Comparison of ENCODE assay signal across 28 cellular contexts in genomic region chr5:33433303-33434255, GRCh38. TPM values are rescaled to one million over a fixed set of nuclear protein-coding genes. Genes with fewer than 3 reads are reported as not detected.
A peak's percentile ranks its signal among the peaks of the same experiment; 100 is the strongest.
DNase-seq lines count a peak whose midpoint lies in the region; ATAC-seq and TF ChIP-seq lines count a peak whose summit lies in the region.
"Had no signal": no experiment of that assay in that cellular context is flagged by ENCODE, and none has a peak within 500 bp of the region (broad histone marks: within the 10 kb centered on the region; RNA-seq: fewer than 3 reads in every experiment).

No MANE protein-coding gene starts in this region.

- H3K4me1 ChIP-seq in IMR-90 (ENCODE audit: control insufficient read depth, insufficient read depth, low read length) = peaks cover 2% of the 10 kb centered on the region; the same call in 1 of the 2 replicates
- H3K4me1 ChIP-seq in SJCRH30 = no peaks in the 10 kb centered on the region
- H3K4me1 ChIP-seq: Peyer's patch had no signal

- no peaks in the 10 kb centered on the region for H3K27me3 ChIP-seq in IMR-90 (ENCODE audit: control insufficient read depth, insufficient read depth, low read length)
- H3K27me3 ChIP-seq in SJCRH30 = no peaks in the 10 kb centered on the region
- H3K27me3 ChIP-seq: Peyer's patch had no signal

- no peak overlapping the region for H4K5ac ChIP-seq in IMR-90 (ENCODE audit: low read depth, low read length)

- H3K56ac ChIP-seq in IMR-90 (ENCODE audit: extremely low read depth, insufficient read depth, low read length) = no peak overlapping the region

- DNase-seq in IMR-90 (peak; percentile 68), cardiac fibroblast (ENCODE audit: low read depth in 2 of 2) (peak; percentile 27 to 44), left lobe of liver (ENCODE audit: low spot score) (no peak), smooth muscle cell of the brain vasculature (ENCODE audit: low read depth, low spot score) (peak; percentile 76), NCI-H2196 treated with DMSO at 0.1 percent for 48 hours (lab: John Stamatoyannopoulos, UW; ENCODE audit: unreplicated experiment) (no peak), SJCRH30 (no peak), NCI-H1694 treated with DMSO at 0.1 percent for 48 hours (lab: John Stamatoyannopoulos, UW) (no peak)
- DNase-seq: activated CD4-positive, alpha-beta T cell treated with anti-CD3 and anti-CD28 coated beads, Interleukin-2, amount 10 ng/mL, durations not matched to agents 7 days and 5 days; CD8-positive, alpha-beta memory T cell; DMS153; endodermal cell; GF-D8; heart right ventricle; left ventricle myocardium inferior; NCI-H1092 treated with DMSO at 0.1 percent for 48 hours; NCI-H2081 treated with DMSO at 0.1 percent for 48 hours; NCI-H510A; posterior cingulate gyrus; stimulated activated CD4-positive, alpha-beta T cell treated with anti-CD3 and anti-CD28 coated beads, Interleukin-4, amount 100 ng/mL, for 1 hour; stimulated activated naive CD4-positive, alpha-beta T cell treated with Interleukin-2 at 50 U/mL for 16 hours; T-helper 2 cell; trophoblast cell; WERI-Rb-1 had no signal

- H3K9me1 ChIP-seq in IMR-90 (ENCODE audit: insufficient read depth, low read length) = no peaks in the 10 kb centered on the region

- CTCF ChIA-PET in IMR-90 (lab: Yijun Ruan, JAX) = interaction anchor here (2.1 kb wide), 1 partner anchor 536 kb away, joined by 9 read pairs; no protein-coding TSS in a partner anchor

- H3K27ac ChIP-seq in IMR-90 (ENCODE audit: insufficient read depth, low read length) (no peak overlapping the region), SJCRH30 (no peak overlapping the region)
- H3K27ac ChIP-seq: heart right ventricle, left ventricle myocardium inferior, SK-N-MC, skin epidermis, WERI-Rb-1 had no signal

- H2AK9ac ChIP-seq in IMR-90 (replicated peaks; ENCODE audit: low read depth, low read length, poor library complexity) = no peak overlapping the region

- in situ Hi-C loops in IMR-90 (cut with MboI; ENCODE audit: low sequenced_read_pairs) = loop anchor here (25.0 kb wide), 1 partner anchor 1029 kb away; no protein-coding TSS in a partner anchor

- no TSS peak for BruUV-seq in IMR-90 (replicated peaks; lab: Mats Ljungman, UMichigan)

- ATAC-seq in IMR-90 (ENCODE audit: low read depth) (peak; percentile 27; the same call in 1 of the 2 replicates), left lobe of liver (peak; percentile 68), GM21367 (IDR thresholded peaks at IDR 0.05; ENCODE audit: unreplicated experiment) (no peak)
- ATAC-seq: activated T-helper 17 cell treated with anti-CD3 and anti-CD28 coated beads, Interleukin-2, amount 50 U/mL, for 72 hours; heart right ventricle had no signal

- no peak overlapping the region for H2AFZ ChIP-seq in IMR-90 (replicated peaks; ENCODE audit: low read length, poor library complexity)

- H3K18ac ChIP-seq in IMR-90 (ENCODE audit: low read depth, low read length) = no peak overlapping the region

- intact Hi-C loops in IMR-90 (cut with micrococcal nuclease) = no loop called here

- no peak overlapping the region for H2BK120ac ChIP-seq in IMR-90 (ENCODE audit: low read depth, low read length)

- H3K4me3 ChIP-seq in IMR-90 (ENCODE audit: insufficient read depth, low read depth, low read length) (no peak overlapping the region), cardiac fibroblast (replicated peaks in 1 of 2; ENCODE audit: low read depth in 2 of 2, low read length in 2 of 2) (no peak overlapping the region), SJCRH30 (no peak overlapping the region)
- H3K4me3 ChIP-seq: heart right ventricle, left ventricle myocardium inferior, Peyer's patch, SK-N-MC, skin epidermis had no signal

- H3K23ac ChIP-seq in IMR-90 (ENCODE audit: low read depth, low read length) = no peak overlapping the region

- H3K36me3 ChIP-seq in IMR-90 (ENCODE audit: control insufficient read depth, insufficient read depth, low read length) (no peaks in the 10 kb centered on the region), SJCRH30 (no peaks in the 10 kb centered on the region)
- H3K36me3 ChIP-seq: heart right ventricle, left ventricle myocardium inferior, Peyer's patch, WERI-Rb-1 had no signal

- WGBS in IMR-90 (ENCODE audit: extremely low coverage in 2 of 2, insufficient read length in 1 of 2), 2 experiments = no CpG with 5 or more reads among the region's 4 CpGs

- peaks cover 0 to 5% of the 10 kb centered on the region in 2 experiments; a peak in 2 of 4 replicates for H3K79me1 ChIP-seq in IMR-90 (ENCODE audit: low read depth in 1 of 2, low read length in 2 of 2)

- no peak overlapping the region for H4K8ac ChIP-seq in IMR-90 (ENCODE audit: low read depth in 2 of 2, low read length in 2 of 2)

- no peak overlapping the region for H2BK15ac ChIP-seq in IMR-90 (ENCODE audit: low read depth, low read length)

- TF ChIP-seq POLR2A in IMR-90 (IDR thresholded peaks at IDR 0.05; ENCODE audit: low read depth, low read length) = no peak

- no peak overlapping the region for H3K14ac ChIP-seq in IMR-90 (replicated peaks; ENCODE audit: low read depth, low read length)

- TF ChIP-seq CTCF in IMR-90 (conservative IDR thresholded peaks at IDR 0.05; ENCODE audit: low read depth, low read length) (no peak), cardiac fibroblast (IDR thresholded peaks at IDR 0.05; ENCODE audit: low read depth, low read length) (no peak)

- no peak overlapping the region for H2BK20ac ChIP-seq in IMR-90 (ENCODE audit: low read depth, low read length)

- no peak overlapping the region for H3K9ac ChIP-seq in IMR-90 (ENCODE audit: low read depth, low read length)

- H2AK5ac ChIP-seq in IMR-90 (ENCODE audit: low read depth, low read length) = no peak overlapping the region

- H4K91ac ChIP-seq in IMR-90 (ENCODE audit: insufficient read depth, low read depth, low read length) = no peak overlapping the region

- H3K4ac ChIP-seq in IMR-90 (ENCODE audit: low read depth, low read length) = no peak overlapping the region

- H4K20me1 ChIP-seq in IMR-90 (ENCODE audit: insufficient read depth, low read length) = no peaks in the 10 kb centered on the region

- no peak overlapping the region for H2BK5ac ChIP-seq in IMR-90 (ENCODE audit: low read depth, low read length, poor library complexity, severe bottlenecking)

- TF ChIP-seq RAD21 in IMR-90 (IDR thresholded peaks at IDR 0.05; ENCODE audit: low read length) = no peak

- dilution Hi-C loops in IMR-90 (cut with HindIII; ENCODE audit: low sequenced_read_pairs, unreplicated experiment) = no loop called here

- H3K9me3 ChIP-seq in IMR-90 (ENCODE audit: control insufficient read depth, insufficient read depth, low read length) (no peaks in the 10 kb centered on the region), SJCRH30 (replicated peaks) (no peaks in the 10 kb centered on the region)
- H3K9me3 ChIP-seq: Peyer's patch had no signal

- POLR2A ChIA-PET in IMR-90 (lab: Charles Lee; ENCODE audit: unreplicated experiment) = no interaction called here

- H3K4me2 ChIP-seq in IMR-90 (ENCODE audit: low read depth, low read length) = no peak overlapping the region

TF ChIP-seq in IMR-90, 13 proteins besides CTCF, POLR2A, EP300 and RAD21:
- TF ChIP-seq CEBPB (IDR thresholded peaks at IDR 0.05; ENCODE audit: low read depth, low read length) (peak; percentile 48; the same call in 1 of the 2 replicates), MAFK (IDR thresholded peaks at IDR 0.05; ENCODE audit: low read depth, low read length) (no peak), RCOR1 (IDR thresholded peaks at IDR 0.05; ENCODE audit: insufficient replicate concordance, low read length) (no peak)

RNA-seq across cellular contexts. Expression of gene TARS1, which starts 7.2 kb away (rescaled TPM):
- total RNA-seq in IMR-90 (2012; rRNA removed) (175 and 219 TPM in 2 replicates), left lobe of liver (51.9 TPM)
- 68.4 and 90.8 TPM in 2 replicates for polyA plus RNA-seq in IMR-90 (2012; rRNA removed)
- polyA plus RNA-seq in IMR-90 (2012; cell fraction: cytosol; rRNA removed) = 16.3 and 29.2 TPM in 2 replicates
- polyA plus RNA-seq in IMR-90 (2012; cell fraction: nucleus; rRNA removed; ENCODE audit: low replicate concordance) = 8.5 and 62.4 TPM in 2 replicates
- 303 and 347 TPM in 2 replicates for total RNA-seq in SJCRH30 (2014; rRNA removed; shearing (Covaris generic))

Comparison
In these comparisons a context has a peak if more than half of its experiments do, and no peak if none do; other contexts are left out.
1. DNase-seq: peak in IMR-90 (single experiment), cardiac fibroblast (2 of 2) and smooth muscle cell of the brain vasculature (single experiment); none in left lobe of liver (single experiment), NCI-H2196 treated with DMSO at 0.1 percent for 48 hours (single experiment), SJCRH30 (0 of 2) and NCI-H1694 treated with DMSO at 0.1 percent for 48 hours (single experiment).